ENCODE assay signal across 24 cellular contexts in the genomic region with DNA sequence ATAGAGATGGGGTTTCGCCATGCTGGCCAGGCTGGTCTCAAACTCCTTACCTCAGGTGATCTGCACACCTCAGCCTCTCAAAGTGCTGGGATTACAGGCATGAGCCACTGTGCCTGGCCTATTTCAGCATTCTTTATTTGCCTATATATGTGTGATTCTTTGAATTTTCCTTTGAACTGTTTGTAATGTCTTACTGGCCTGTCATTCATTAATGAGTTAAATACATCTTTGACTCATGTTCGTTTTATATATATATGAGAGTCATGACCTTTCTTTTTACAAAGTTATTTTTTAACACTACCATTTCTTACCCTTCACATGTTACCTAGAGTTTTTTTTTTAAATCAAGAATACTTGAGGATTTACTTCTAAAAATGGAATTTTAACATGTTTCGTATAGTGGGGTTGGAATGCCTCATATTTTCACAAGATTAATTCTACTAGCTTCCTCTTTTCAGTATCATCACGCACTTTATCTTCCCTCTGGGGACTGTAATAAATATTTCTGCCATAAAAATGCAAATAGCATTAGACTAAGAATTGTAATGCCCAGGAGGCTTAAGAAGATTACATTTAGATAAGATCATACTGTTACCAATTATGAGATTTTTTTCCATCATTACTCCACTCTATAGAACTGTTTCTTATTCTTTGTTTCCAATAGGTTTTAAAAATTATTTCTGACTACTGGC.
DNase-seq lines count a peak whose midpoint lies in the region; ATAC-seq and TF ChIP-seq lines count a peak whose summit lies in the region.
"Had no signal": no experiment of that assay in that cellular context is flagged by ENCODE, and none has a peak within 500 bp of the region (broad histone marks: within the 10 kb centered on the region; RNA-seq: fewer than 3 reads in every experiment).

No MANE protein-coding gene starts in this region.

- CTCF ChIA-PET in Calu3 (lab: Charles Lee): no interaction called here

- intact Hi-C loops in Calu3 (cut with micrococcal nuclease; ENCODE audit: unreplicated experiment): no loop called here

- peaks cover 8% of the 10 kb centered on the region for H3K36me3 Mint-ChIP-seq in Calu3 (ENCODE audit: insufficient read depth, unreplicated experiment)
- peaks cover 13% of the 10 kb centered on the region for H3K36me3 Mint-ChIP-seq in mesothelial cell of epicardium
- H3K36me3 Mint-ChIP-seq: CD8-positive, alpha-beta T cell had no signal

- H3K4me1 Mint-ChIP-seq in Calu3 (ENCODE audit: low read depth, unreplicated experiment): peaks cover 50% of the 10 kb centered on the region
- H3K4me1 Mint-ChIP-seq in mesothelial cell of epicardium: peaks cover 29% of the 10 kb centered on the region

- TF ChIP-seq CTCF in Calu3 (IDR thresholded peaks at IDR 0.05; ENCODE audit: unreplicated experiment): no peak
- no peak for TF ChIP-seq CTCF in mesothelial cell of epicardium (IDR thresholded peaks at IDR 0.05; ENCODE audit: unreplicated experiment)

- H3K27me3 Mint-ChIP-seq in Calu3 (ENCODE audit: unreplicated experiment): no peaks in the 10 kb centered on the region
- peaks cover 1% of the 10 kb centered on the region for H3K27me3 Mint-ChIP-seq in mesothelial cell of epicardium (ENCODE audit: low read depth)

- DNase-seq in Calu3 (no peak), NCI-H526 (lab: John Stamatoyannopoulos, UW) (peak; percentile 47 to 51), mesothelial cell of epicardium (ENCODE audit: low spot score in 2 of 2, unreplicated experiment in 2 of 2) (no peak), epidermal melanocyte (ENCODE audit: insufficient read length, low spot score) (no peak), DMS 273 (lab: John Stamatoyannopoulos, UW; ENCODE audit: unreplicated experiment) (no peak)
- DNase-seq: activated CD4-positive, alpha-beta memory T cell treated with anti-CD3 and anti-CD28 coated beads for 36 hours; activated naive CD4-positive, alpha-beta T cell; activated T-cell treated with anti-CD3 and anti-CD28 coated beads, Interleukin-2, amount 50 U/mL, for 1 hour; CD8-positive, alpha-beta T cell; endodermal cell; GOT3; NCI-H146; NCI-H2171; PC-9; SJCRH30; small intestine; stimulated activated CD4-positive, alpha-beta T cell treated with anti-CD3 and anti-CD28 coated beads, Interleukin-4, amount 100 ng/mL, for 1 hour; T-helper 2 cell; WERI-Rb-1 had no signal

- H3K9me3 Mint-ChIP-seq in Calu3 (ENCODE audit: low read depth, unreplicated experiment): peaks cover 6% of the 10 kb centered on the region
- peaks cover 14% of the 10 kb centered on the region for H3K9me3 Mint-ChIP-seq in mesothelial cell of epicardium

- H3K4me3 Mint-ChIP-seq in Calu3 (ENCODE audit: low read depth, unreplicated experiment) (no peak overlapping the region), mesothelial cell of epicardium (no peak overlapping the region)
- H3K4me3 Mint-ChIP-seq: activated CD4-positive, alpha-beta memory T cell treated with anti-CD3 and anti-CD28 coated beads for 36 hours; CD8-positive, alpha-beta T cell; endodermal cell; stimulated activated naive CD8-positive, alpha-beta T cell treated with anti-CD3 and anti-CD28 coated beads, Interleukin-15, Interleukin-2, amounts not matched to agents 100 ng/mL and 50 ng/mL, for 24 hours had no signal

- H3K27ac Mint-ChIP-seq in Calu3 (ENCODE audit: unreplicated experiment) (peak overlapping the region; percentile 41), mesothelial cell of epicardium (peak overlapping the region; percentile 45)
- H3K27ac Mint-ChIP-seq: activated CD4-positive, alpha-beta memory T cell treated with anti-CD3 and anti-CD28 coated beads for 36 hours; CD8-positive, alpha-beta T cell; endodermal cell; stimulated activated naive CD8-positive, alpha-beta T cell treated with anti-CD3 and anti-CD28 coated beads, Interleukin-15, Interleukin-2, amounts not matched to agents 100 ng/mL and 50 ng/mL, for 24 hours had no signal

- BruUV-seq in Calu3 (replicated peaks; lab: Mats Ljungman, UMichigan): no TSS peak

- ATAC-seq in GM21423 (IDR thresholded peaks at IDR 0.05; ENCODE audit: unreplicated experiment) (peak; percentile 50), HG02852 (IDR thresholded peaks at IDR 0.05; ENCODE audit: unreplicated experiment) (no peak), GM21390 (IDR thresholded peaks at IDR 0.05; ENCODE audit: unreplicated experiment) (no peak)
- ATAC-seq: CD8-positive, alpha-beta T cell; HepG2 had no signal

Comparison
In these comparisons a context has a peak if more than half of its experiments do, and no peak if none do; other contexts are left out.
1. DNase-seq: peak in NCI-H526 (2 of 2); none in Calu3 (single experiment), mesothelial cell of epicardium (0 of 2), epidermal melanocyte (single experiment) and DMS 273 (single experiment).